Comparison of ENCODE assay signal across 23 cellular contexts in genomic region chr7:116185956-116186355, GRCh38. TPM values are rescaled to one million over a fixed set of nuclear protein-coding genes. Genes with fewer than 3 reads are reported as not detected.
DNase-seq lines count a peak whose midpoint lies in the region; ATAC-seq and TF ChIP-seq lines count a peak whose summit lies in the region.
"Had no signal": no experiment of that assay in that cellular context is flagged by ENCODE, and none has a peak within 500 bp of the region (broad histone marks: within the 10 kb centered on the region; RNA-seq: fewer than 3 reads in every experiment).

No MANE protein-coding gene starts in this region.

- no peaks in the 10 kb centered on the region for H3K4me1 ChIP-seq in IMR-90 (ENCODE audit: control insufficient read depth, insufficient read depth, low read length)
- no peaks in the 10 kb centered on the region for H3K4me1 ChIP-seq in neuronal stem cell (ENCODE audit: control insufficient read depth in 2 of 2, insufficient read depth in 1 of 2, low read depth in 1 of 2, low read length in 2 of 2)
- H3K4me1 ChIP-seq: BLaER1, Caco-2 had no signal

- H3K23ac ChIP-seq in IMR-90 (ENCODE audit: low read depth, low read length) (no peak overlapping the region), neuronal stem cell (ENCODE audit: low read depth, low read length, poor library complexity) (no peak overlapping the region)

- H2BK120ac ChIP-seq in IMR-90 (ENCODE audit: low read depth, low read length) (no peak overlapping the region), neuronal stem cell (ENCODE audit: low read depth, low read length) (no peak overlapping the region)

- intact Hi-C loops in IMR-90 (cut with micrococcal nuclease) = no loop called here

- in situ Hi-C loops in IMR-90 (cut with MboI; ENCODE audit: low sequenced_read_pairs) = no loop called here

- no peak overlapping the region for H2BK5ac ChIP-seq in IMR-90 (ENCODE audit: low read depth, low read length, poor library complexity, severe bottlenecking)
- H2BK5ac ChIP-seq in neuronal stem cell (ENCODE audit: low read length) = no peak overlapping the region

- H3K9me1 ChIP-seq in IMR-90 (ENCODE audit: insufficient read depth, low read length) = no peaks in the 10 kb centered on the region

- H2AFZ ChIP-seq in IMR-90 (replicated peaks; ENCODE audit: low read length, poor library complexity) = peak overlapping the region; percentile 76
- H2AFZ ChIP-seq in neuronal stem cell (ENCODE audit: low read length) = no peak overlapping the region

- H3K18ac ChIP-seq in IMR-90 (ENCODE audit: low read depth, low read length) (no peak overlapping the region), neuronal stem cell (ENCODE audit: low read length) (no peak overlapping the region)

- no peaks in the 10 kb centered on the region for H3K36me3 ChIP-seq in IMR-90 (ENCODE audit: control insufficient read depth, insufficient read depth, low read length)
- no peaks in the 10 kb centered on the region for H3K36me3 ChIP-seq in neuronal stem cell (replicated peaks in 1 of 2; ENCODE audit: control insufficient read depth in 2 of 2, insufficient read depth in 2 of 2, low read length in 2 of 2)
- H3K36me3 ChIP-seq: BLaER1 had no signal

- H3K4me3 ChIP-seq in IMR-90 (ENCODE audit: insufficient read depth, low read depth, low read length) (no peak overlapping the region), epithelial cell of esophagus (ENCODE audit: low read length) (no peak overlapping the region), neuronal stem cell (ENCODE audit: low read length in 2 of 2) (no peak overlapping the region)
- H3K4me3 ChIP-seq: BLaER1 had no signal

- CTCF ChIA-PET in IMR-90 (lab: Yijun Ruan, JAX) = no interaction called here

- dilution Hi-C loops in IMR-90 (cut with HindIII; ENCODE audit: low sequenced_read_pairs, unreplicated experiment) = no loop called here

- no peak overlapping the region for H2BK20ac ChIP-seq in IMR-90 (ENCODE audit: low read depth, low read length)

- H4K5ac ChIP-seq in IMR-90 (ENCODE audit: low read depth, low read length) = no peak overlapping the region

- DNase-seq in IMR-90 = peak; percentile 73
- peak; percentile 23 for DNase-seq in RPMI7951 (ENCODE audit: low read depth)
- peak; percentile 39 for DNase-seq in epithelial cell of esophagus (ENCODE audit: low read depth)
- DNase-seq in neuronal stem cell (ENCODE audit: low spot score) = no peak
- DNase-seq in NCI-H1417 (lab: John Stamatoyannopoulos, UW) = no peak
- no peak for DNase-seq in NCI-H69 (lab: John Stamatoyannopoulos, UW)
- DNase-seq: Caco-2, DMS 273 treated with DMSO at 0.1 percent for 48 hours, DMS79 treated with DMSO at 0.1 percent for 48 hours, GOT3, Kasumi-1, NCI-H1092, NCI-H1436 treated with DMSO at 0.1 percent for 48 hours, NCI-H1930, NCI-H2227 treated with DMSO at 0.1 percent for 48 hours, NCI-H510A, NCI-H748 treated with DMSO at 0.1 percent for 48 hours, SHP77 had no signal

- WGBS in IMR-90 (ENCODE audit: extremely low coverage in 2 of 2, insufficient read length in 1 of 2), 2 experiments = no CpG with 5 or more reads among the region's 6 CpGs
- WGBS in neuronal stem cell (ENCODE audit: extremely low coverage in 2 of 2, insufficient read length in 2 of 2, insufficient replicate concordance in 1 of 2), 2 donors = no CpG with 5 or more reads among the region's 6 CpGs

- TF ChIP-seq CTCF in IMR-90 (conservative IDR thresholded peaks at IDR 0.05; ENCODE audit: low read depth, low read length) (no peak), epithelial cell of esophagus (IDR thresholded peaks at IDR 0.05; ENCODE audit: insufficient read depth, low read depth, low read length, missing control alignments) (no peak)

- peak; percentile 59; the same call in 1 of the 2 replicates for ATAC-seq in IMR-90 (ENCODE audit: low read depth)
- no peak for ATAC-seq in GM18517 (IDR thresholded peaks at IDR 0.05; ENCODE audit: unreplicated experiment)
- ATAC-seq in GM19463 (IDR thresholded peaks at IDR 0.05; ENCODE audit: unreplicated experiment) = no peak
- ATAC-seq: HCT116 had no signal

- TF ChIP-seq RAD21 in IMR-90 (IDR thresholded peaks at IDR 0.05; ENCODE audit: low read length) = no peak

- TF ChIP-seq POLR2A in IMR-90 (IDR thresholded peaks at IDR 0.05; ENCODE audit: low read depth, low read length) = no peak

- no TSS peak for BruUV-seq in IMR-90 (replicated peaks; lab: Mats Ljungman, UMichigan)

- no peak overlapping the region for H4K8ac ChIP-seq in IMR-90 (ENCODE audit: low read depth in 2 of 2, low read length in 2 of 2)
- peak overlapping the region; percentile 65 for H4K8ac ChIP-seq in neuronal stem cell (ENCODE audit: low read depth, low read length)

- no peak overlapping the region for H2AK5ac ChIP-seq in IMR-90 (ENCODE audit: low read depth, low read length)
- H2AK5ac ChIP-seq in neuronal stem cell (ENCODE audit: low read depth, low read length) = no peak overlapping the region

- H3K79me1 ChIP-seq in IMR-90 (ENCODE audit: low read depth in 1 of 2, low read length in 2 of 2) = no peaks in the 10 kb centered on the region
- H3K79me1 ChIP-seq in neuronal stem cell (ENCODE audit: low read depth, low read length) = no peaks in the 10 kb centered on the region

- H3K4ac ChIP-seq in IMR-90 (ENCODE audit: low read depth, low read length) = no peak overlapping the region
- no peak overlapping the region for H3K4ac ChIP-seq in neuronal stem cell (ENCODE audit: low read length)

- H3K9me3 ChIP-seq in IMR-90 (ENCODE audit: control insufficient read depth, insufficient read depth, low read length) = peaks cover 9% of the 10 kb centered on the region
- peaks cover 8 to 9% of the 10 kb centered on the region in 2 donors for H3K9me3 ChIP-seq in neuronal stem cell (replicated peaks in 1 of 2; ENCODE audit: control insufficient read depth in 2 of 2, insufficient read depth in 1 of 2, low read depth in 1 of 2, low read length in 2 of 2)

- H3K27me3 ChIP-seq in IMR-90 (ENCODE audit: control insufficient read depth, insufficient read depth, low read length) = no peaks in the 10 kb centered on the region
- H3K27me3 ChIP-seq in neuronal stem cell (ENCODE audit: control insufficient read depth in 3 of 3, insufficient read depth in 3 of 3, low read depth in 1 of 3, low read length in 3 of 3) = peaks cover 0 to 2% (median 0%) of the 10 kb centered on the region in 3 experiments
- H3K27me3 ChIP-seq: BLaER1 had no signal

- no peak overlapping the region for H3K27ac ChIP-seq in IMR-90 (ENCODE audit: insufficient read depth, low read length)
- H3K27ac ChIP-seq in neuronal stem cell (replicated peaks; ENCODE audit: low read length) = no peak overlapping the region
- H3K27ac ChIP-seq: BLaER1 had no signal

- no peak overlapping the region for H2AK9ac ChIP-seq in IMR-90 (replicated peaks; ENCODE audit: low read depth, low read length, poor library complexity)

- H3K4me2 ChIP-seq in IMR-90 (ENCODE audit: low read depth, low read length) (no peak overlapping the region), neuronal stem cell (ENCODE audit: insufficient read depth, low read length, poor library complexity, severe bottlenecking) (no peak overlapping the region)
- H3K4me2 ChIP-seq: BLaER1 had no signal

- no peaks in the 10 kb centered on the region for H4K20me1 ChIP-seq in IMR-90 (ENCODE audit: insufficient read depth, low read length)
- H4K20me1 ChIP-seq: BLaER1 had no signal

- H4K91ac ChIP-seq in IMR-90 (ENCODE audit: insufficient read depth, low read depth, low read length) = no peak overlapping the region
- no peak overlapping the region for H4K91ac ChIP-seq in neuronal stem cell (ENCODE audit: low read depth, low read length, poor library complexity)

- H2BK15ac ChIP-seq in IMR-90 (ENCODE audit: low read depth, low read length) (no peak overlapping the region), neuronal stem cell (ENCODE audit: low read length) (no peak overlapping the region)

- no peak overlapping the region for H3K9ac ChIP-seq in IMR-90 (ENCODE audit: low read depth, low read length)
- no peak overlapping the region for H3K9ac ChIP-seq in neuronal stem cell (ENCODE audit: low read depth, low read length, poor library complexity)
- H3K9ac ChIP-seq: BLaER1 had no signal

- H3K14ac ChIP-seq in IMR-90 (replicated peaks; ENCODE audit: low read depth, low read length) (no peak overlapping the region), neuronal stem cell (ENCODE audit: low read length) (peak overlapping the region; percentile 82)

- POLR2A ChIA-PET in IMR-90 (lab: Charles Lee; ENCODE audit: unreplicated experiment) = no interaction called here

- no peak overlapping the region for H3K56ac ChIP-seq in IMR-90 (ENCODE audit: extremely low read depth, insufficient read depth, low read length)

- H2BK12ac ChIP-seq in neuronal stem cell (ENCODE audit: low read length) = no peak overlapping the region

TF ChIP-seq in IMR-90, 13 proteins besides CTCF, POLR2A, EP300 and RAD21:
- TF ChIP-seq BHLHE40 (IDR thresholded peaks at IDR 0.05; ENCODE audit: low read depth, low read length) = no peak
- no peak for TF ChIP-seq RCOR1 (IDR thresholded peaks at IDR 0.05; ENCODE audit: insufficient replicate concordance, low read length)
- no peak for TF ChIP-seq MXI1 (IDR thresholded peaks at IDR 0.05; ENCODE audit: borderline replicate concordance, low read depth, low read length)
- TF ChIP-seq FOS (IDR thresholded peaks at IDR 0.05; ENCODE audit: low read depth, low read length) = no peak
- no peak for TF ChIP-seq NFE2L2 (IDR thresholded peaks at IDR 0.05; ENCODE audit: low read depth, low read length)
- TF ChIP-seq USF2 (IDR thresholded peaks at IDR 0.05; ENCODE audit: low read depth, low read length) = no peak
- TF ChIP-seq SMC3 (IDR thresholded peaks at IDR 0.05; ENCODE audit: low read depth, low read length) = no peak

RNA-seq across cellular contexts. Expression of gene TES, which starts 24.4 kb away (rescaled TPM):
- 83.3 and 91.9 TPM in 2 replicates for total RNA-seq in IMR-90 (2012; rRNA removed)
- polyA plus RNA-seq in IMR-90 (2012; rRNA removed) = 49.7 and 54.0 TPM in 2 replicates
- 20.3 and 32.9 TPM in 2 replicates for polyA plus RNA-seq in IMR-90 (2012; cell fraction: cytosol; rRNA removed)
- 17.8 and 73.1 TPM in 2 replicates for polyA plus RNA-seq in IMR-90 (2012; cell fraction: nucleus; rRNA removed; ENCODE audit: low replicate concordance)
- 110 and 111 TPM in 2 replicates for total RNA-seq in RPMI7951 (2014; rRNA removed; shearing (Covaris generic))
- 2.9 TPM for polyA plus RNA-seq in neuronal stem cell (2013, experiment 1 of 2)
- polyA plus RNA-seq in neuronal stem cell (2013, experiment 2 of 2) = 3.4 TPM
- total RNA-seq: G401 had no signal

Comparison
In these comparisons a context has a peak if more than half of its experiments do, and no peak if none do; other contexts are left out.
1. DNase-seq: peak in IMR-90 (single experiment), RPMI7951 (single experiment) and epithelial cell of esophagus (single experiment); none in neuronal stem cell (single experiment), NCI-H1417 (0 of 3) and NCI-H69 (single experiment).